In the genomic region with DNA sequence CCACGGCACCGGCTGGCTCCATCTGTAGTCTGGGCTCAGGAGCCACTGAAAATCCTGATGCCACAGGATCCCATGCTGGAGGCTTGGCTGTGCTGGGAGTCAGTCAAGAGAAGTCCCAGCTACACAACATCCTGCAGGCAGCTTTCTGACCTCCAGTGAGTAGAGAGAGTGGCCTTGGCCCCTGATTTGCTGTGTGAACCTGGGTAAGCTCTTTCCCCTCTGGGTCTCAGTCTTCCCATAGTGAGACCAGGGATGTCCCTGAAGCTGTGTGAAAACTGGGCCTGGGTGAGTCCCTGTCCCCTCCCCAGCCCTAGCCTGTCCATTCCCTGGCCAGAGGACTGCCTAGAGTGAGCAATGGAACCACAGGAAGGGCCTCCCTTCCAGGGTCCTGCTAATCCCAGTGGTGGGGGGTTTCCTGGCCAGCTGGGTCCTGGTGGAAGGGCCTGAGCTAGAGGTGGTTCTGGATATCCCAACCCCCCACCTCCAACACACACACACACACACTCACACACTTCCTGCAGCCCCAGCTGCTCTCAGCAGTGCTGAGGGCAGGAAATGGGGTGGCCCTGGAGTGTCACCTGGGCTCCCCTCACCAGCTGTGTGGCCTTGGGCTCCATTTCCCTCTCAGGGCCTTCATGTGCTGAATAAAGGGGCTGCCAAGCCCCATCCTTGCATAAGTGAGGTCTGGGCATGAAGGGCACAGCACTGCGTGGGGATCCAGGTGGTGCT, we compare ENCODE assay signal across 8 cellular contexts. TPM values are rescaled to one million over a fixed set of nuclear protein-coding genes. Genes with fewer than 3 reads are reported as not detected.
DNase-seq lines count a peak whose midpoint lies in the region; ATAC-seq and TF ChIP-seq lines count a peak whose summit lies in the region.
"Not testable (repeated sequence)": the region's sequence is repeated elsewhere in the genome, so short reads cannot be mapped to it uniquely, and the experiment has no call there.

No MANE protein-coding gene starts in this region.

- DNase-seq in CD8-positive, alpha-beta T cell: peak in 1 of 7 experiments; percentile 49
- peak; percentile 58 for DNase-seq in activated naive CD4-positive, alpha-beta T cell treated with anti-CD3 and anti-CD28 coated beads, Interleukin-2, amount 10 ng/mL, durations not matched to agents 7 days and 5 days
- DNase-seq in left lung: not testable (repeated sequence)

- H3K9me3 ChIP-seq in CD8-positive, alpha-beta T cell (ENCODE audit: low read length); left lung; thymus (ENCODE audit: control insufficient read depth): not testable (repeated sequence)

- H3K4me3 ChIP-seq in CD8-positive, alpha-beta T cell (ENCODE audit: low read depth, low read length); left lung; thymus (ENCODE audit: low read length): not testable (repeated sequence)

- peak; percentile 88 for ATAC-seq in CD8-positive, alpha-beta T cell
- ATAC-seq in GM19452 (IDR thresholded peaks at IDR 0.05; ENCODE audit: unreplicated experiment): peak; percentile 79
- ATAC-seq in GM21825 (IDR thresholded peaks at IDR 0.05; ENCODE audit: unreplicated experiment): peak; percentile 74
- ATAC-seq in HG03139 (IDR thresholded peaks at IDR 0.05; ENCODE audit: unreplicated experiment): peak; percentile 62
- ATAC-seq in activated CD4-positive, CD25-positive, alpha-beta regulatory T cell treated with anti-CD3 and anti-CD28 coated beads, Interleukin-2, amount 50 U/mL, for 24 hours: peak; percentile 40 to 51
- peak; percentile 12 for ATAC-seq in left lung

- POLR2A ChIA-PET in CD8-positive, alpha-beta T cell (lab: Charles Lee): not testable (repeated sequence)

- not testable (repeated sequence) for TF ChIP-seq CTCF in CD8-positive, alpha-beta T cell (IDR thresholded peaks at IDR 0.05); left lung (IDR thresholded peaks at IDR 0.05)

- WGBS in thymus: 62% methylated on average over 3 of the region's 3 CpGs

- not testable (repeated sequence) for H3K27me3 Mint-ChIP-seq in CD8-positive, alpha-beta T cell (ENCODE audit: low read depth); activated naive CD4-positive, alpha-beta T cell treated with anti-CD3 and anti-CD28 coated beads, Interleukin-2, amount 10 ng/mL, durations not matched to agents 7 days and 5 days

- not testable (repeated sequence) for H3K4me3 Mint-ChIP-seq in CD8-positive, alpha-beta T cell; activated naive CD4-positive, alpha-beta T cell treated with anti-CD3 and anti-CD28 coated beads, Interleukin-2, amount 10 ng/mL, durations not matched to agents 7 days and 5 days

- not testable (repeated sequence) for H3K36me3 Mint-ChIP-seq in CD8-positive, alpha-beta T cell; activated naive CD4-positive, alpha-beta T cell treated with anti-CD3 and anti-CD28 coated beads, Interleukin-2, amount 10 ng/mL, durations not matched to agents 7 days and 5 days

- H3K36me3 ChIP-seq in CD8-positive, alpha-beta T cell (ENCODE audit: insufficient read depth, low read length); left lung; thymus (ENCODE audit: control insufficient read depth, insufficient read depth): not testable (repeated sequence)

- CTCF ChIA-PET in CD8-positive, alpha-beta T cell (lab: Charles Lee); activated naive CD4-positive, alpha-beta T cell treated with anti-CD3 and anti-CD28 coated beads, Interleukin-2, amount 10 ng/mL, durations not matched to agents 7 days and 5 days (lab: Charles Lee): not testable (repeated sequence)

- H3K9me3 Mint-ChIP-seq in CD8-positive, alpha-beta T cell; activated naive CD4-positive, alpha-beta T cell treated with anti-CD3 and anti-CD28 coated beads, Interleukin-2, amount 10 ng/mL, durations not matched to agents 7 days and 5 days: not testable (repeated sequence)

- H3K27ac Mint-ChIP-seq in CD8-positive, alpha-beta T cell; activated naive CD4-positive, alpha-beta T cell treated with anti-CD3 and anti-CD28 coated beads, Interleukin-2, amount 10 ng/mL, durations not matched to agents 7 days and 5 days: not testable (repeated sequence)

- H3K27me3 ChIP-seq in CD8-positive, alpha-beta T cell (ENCODE audit: insufficient read depth, low read length); left lung; thymus (ENCODE audit: control insufficient read depth, insufficient read depth): not testable (repeated sequence)

- not testable (repeated sequence) for H3K4me1 Mint-ChIP-seq in CD8-positive, alpha-beta T cell (ENCODE audit: low read depth); activated naive CD4-positive, alpha-beta T cell treated with anti-CD3 and anti-CD28 coated beads, Interleukin-2, amount 10 ng/mL, durations not matched to agents 7 days and 5 days

- intact Hi-C loops in CD8-positive, alpha-beta T cell (cut with DNase I, micrococcal nuclease); left lung (cut with DNase I): not testable (repeated sequence)

- H3K27ac ChIP-seq in CD8-positive, alpha-beta T cell (ENCODE audit: low read depth, low read length); left lung: not testable (repeated sequence)
- H3K27ac ChIP-seq in thymus (ENCODE audit: low read depth): peak overlapping the region; percentile 52

- not testable (repeated sequence) for H3K4me1 ChIP-seq in CD8-positive, alpha-beta T cell (ENCODE audit: insufficient read depth, low read length); left lung
- peaks cover 11% of the 10 kb centered on the region for H3K4me1 ChIP-seq in thymus (ENCODE audit: control insufficient read depth, insufficient read depth, low read length)

RNA-seq across cellular contexts. Expression of a gene that starts 17.5 kb away (rescaled TPM):
- total RNA-seq in CD8-positive, alpha-beta T cell: 1 to 10 TPM; 1.6 TPM
- total RNA-seq in left lung: 1 to 10 TPM; 1.5 to 2.1 TPM
- 5.1 TPM for polyA plus RNA-seq in thymus

Comparison
In these comparisons a context has a peak if more than half of its experiments do, and no peak if none do; other contexts are left out.
1. ATAC-seq: peak in every context shown above with its lines; median percentile 88 in CD8-positive, alpha-beta T cell; 79 in GM19452; 74 in GM21825; 62 in HG03139; 46 in activated CD4-positive, CD25-positive, alpha-beta regulatory T cell treated with anti-CD3 and anti-CD28 coated beads, Interleukin-2, amount 50 U/mL, for 24 hours; 12 in left lung.